Comparison of ENCODE assay signal across 22 cellular contexts in genomic region chr2:15323227-15323626, GRCh38.
DNase-seq lines count a peak whose midpoint lies in the region; ATAC-seq lines count a peak whose summit lies in the region.
"Had no signal": no experiment of that assay in that cellular context is flagged by ENCODE, and none has a peak within 500 bp of the region (broad histone marks: within the 10 kb centered on the region; RNA-seq: fewer than 3 reads in every experiment).

No MANE protein-coding gene starts in this region.

- ATAC-seq in HG02610 (IDR thresholded peaks at IDR 0.05; ENCODE audit: unreplicated experiment) (peak; percentile 54), HG02870 (IDR thresholded peaks at IDR 0.05; ENCODE audit: unreplicated experiment) (peak; percentile 48), HG03342 (IDR thresholded peaks at IDR 0.05; ENCODE audit: unreplicated experiment) (peak; percentile 66), GM21360 (IDR thresholded peaks at IDR 0.05; ENCODE audit: unreplicated experiment) (no peak)
- ATAC-seq: GM12878 had no signal

- DNase-seq in GM19240 (ENCODE audit: insufficient read length, low spot score) (no peak), SKM-1 (lab: John Stamatoyannopoulos, UW; ENCODE audit: unreplicated experiment) (no peak)
- DNase-seq: 8988T; ACHN; BE2C; C1 segment of cervical spinal cord; CD4-positive, alpha-beta memory T cell; CD4-positive, CD25-positive, alpha-beta regulatory T cell; CD8-positive, alpha-beta memory T cell; COR-L47; DMS 273 treated with DMSO at 0.1 percent for 48 hours; DMS153; DMS53; DMS79; DND-41; EL; GDM1 had no signal
